Comparison of ENCODE assay signal across 9 cellular contexts in the genomic region with DNA sequence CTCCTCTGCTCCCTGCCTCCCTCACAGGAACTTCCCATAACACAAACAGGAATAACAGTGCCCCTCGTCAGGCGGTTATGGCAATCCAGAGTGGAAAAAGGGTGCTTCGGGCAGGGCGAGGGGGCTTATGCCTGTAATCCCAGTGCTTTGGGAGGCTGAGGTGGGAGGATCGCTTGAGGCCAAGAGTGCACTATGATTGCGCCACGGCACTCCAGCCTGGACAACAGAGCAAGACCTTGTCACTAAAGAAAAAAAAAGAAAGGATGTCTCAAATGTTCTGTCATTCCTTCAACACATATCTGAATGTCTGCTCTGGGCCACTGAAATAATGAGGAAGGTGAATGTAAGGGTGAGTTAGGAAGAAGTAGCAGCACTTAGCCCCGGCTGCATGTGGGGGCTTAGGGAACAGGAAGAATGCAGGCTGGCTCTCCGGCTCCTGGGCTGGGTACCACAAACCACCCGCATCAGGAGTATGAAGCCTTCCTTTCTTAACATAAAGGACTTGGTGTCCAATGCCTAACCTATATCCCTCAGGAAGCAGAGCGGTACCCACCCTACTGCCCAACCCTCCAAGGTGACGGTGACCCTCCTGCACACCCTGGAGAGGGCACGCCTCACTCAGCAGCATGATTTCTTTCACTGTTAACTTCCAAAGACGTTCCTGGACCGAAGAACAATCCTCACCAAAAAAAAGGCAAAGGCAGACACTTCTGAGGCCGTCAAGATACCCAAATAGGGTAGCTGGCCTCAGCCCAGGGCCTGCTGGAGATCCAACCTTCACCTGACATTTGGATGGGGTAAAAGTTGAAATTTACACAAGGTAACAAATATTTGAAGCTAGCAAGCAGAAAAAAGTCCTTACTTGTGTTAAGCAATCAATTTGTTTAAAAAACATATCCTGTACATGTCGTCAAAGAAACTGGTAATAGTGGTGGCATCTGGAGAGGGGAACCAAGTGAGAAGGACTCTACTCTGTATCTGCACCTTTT. TPM values are rescaled to one million over a fixed set of nuclear protein-coding genes. Genes with fewer than 3 reads are reported as not detected.
DNase-seq lines count a peak whose midpoint lies in the region; ATAC-seq, FAIRE-seq and TF ChIP-seq lines count a peak whose summit lies in the region.
"Had no signal": no experiment of that assay in that cellular context is flagged by ENCODE, and none has a peak within 500 bp of the region (broad histone marks: within the 10 kb centered on the region; RNA-seq: fewer than 3 reads in every experiment).

No MANE protein-coding gene starts in this region.

- BruUV-seq in Panc1 (replicated peaks; lab: Mats Ljungman, UMichigan), result TSS peak; percentile 45

- no peak for TF ChIP-seq RAD21 in H1 (IDR thresholded peaks at IDR 0.05 in 1 of 2, conservative IDR thresholded peaks at IDR 0.05 in 1 of 2; ENCODE audit: low read depth in 2 of 2, low read length in 2 of 2)

- H4K91ac ChIP-seq in H1 (replicated peaks; ENCODE audit: insufficient read length, low read length), result no peak overlapping the region

- peaks cover 9% of the 10 kb centered on the region for H3K27me3 Mint-ChIP-seq in CD4-positive, CD25-positive, alpha-beta regulatory T cell

- H2BK12ac ChIP-seq in H1 (ENCODE audit: low read depth, low read length), result peak overlapping the region; percentile 94; the same call in 1 of the 2 replicates

- TF ChIP-seq POLR2A in H1 (IDR thresholded peaks at IDR 0.05; ENCODE audit: control extremely low read depth in 1 of 2, low read depth in 2 of 2, low read length in 2 of 2), result no peak

- H3K56ac ChIP-seq in H1 (replicated peaks; ENCODE audit: insufficient read length, low read depth, low read length), result no peak overlapping the region

- no peak overlapping the region for H2AFZ ChIP-seq in H1 (ENCODE audit: low read length)
- H2AFZ ChIP-seq in parathyroid adenoma, result no peak overlapping the region

- no peak for DNase-seq in CD4-positive, CD25-positive, alpha-beta regulatory T cell
- no peak for DNase-seq in Panc1 (ENCODE audit: low read depth, low spot score)
- no peak for DNase-seq in H1 (ENCODE audit: low read depth in 1 of 2, low spot score in 2 of 2)
- no peak for DNase-seq in NCI-H510A (lab: John Stamatoyannopoulos, UW)
- DNase-seq in cerebellum (ENCODE audit: low spot score), result no peak
- no peak for DNase-seq in DMS153 treated with DMSO at 0.1 percent for 48 hours (lab: John Stamatoyannopoulos, UW; ENCODE audit: unreplicated experiment)
- DNase-seq: NCI-H2081 had no signal

- no peak overlapping the region for H4K5ac ChIP-seq in H1 (ENCODE audit: insufficient read length, low read depth, low read length)

- no peak overlapping the region for H3K4ac ChIP-seq in H1 (replicated peaks; ENCODE audit: insufficient read length, low read depth, low read length)

- POLR2A ChIA-PET in Panc1 (lab: Charles Lee), result interaction anchor here (0.7 kb wide), 1 partner anchor 50 kb away, joined by 5 read pairs; no protein-coding TSS in a partner anchor
- POLR2A ChIA-PET in H1 (lab: Charles Lee; ENCODE audit: partially characterized antibody), result interaction anchor here (0.6 to 1.6 kb wide), 3 partner anchors 19 to 782 kb away, joined by 3 read pairs; no protein-coding TSS in a partner anchor

- H3K23me2 ChIP-seq in H1 (ENCODE audit: low read depth, low read length), result peaks cover 21% of the 10 kb centered on the region; the same call in 1 of the 2 replicates

- CTCF ChIA-PET in Panc1 (lab: Charles Lee), result no interaction called here
- CTCF ChIA-PET in H1 (lab: Charles Lee; ENCODE audit: partially characterized antibody), result interaction anchor here (1.3 to 2.6 kb wide), 2 partner anchors 40 kb away, joined by 3 to 10 read pairs; no protein-coding TSS in a partner anchor

- peak overlapping the region in 3 of 4 donors; percentile 47 to 94 (median 59) for H3K4me3 Mint-ChIP-seq in CD4-positive, CD25-positive, alpha-beta regulatory T cell

- H3K4me2 ChIP-seq in H1 (ENCODE audit: insufficient read depth in 1 of 2, low read depth in 2 of 2, low read length in 2 of 2) (no peak overlapping the region; a peak in 1 of 4 replicates), parathyroid adenoma (ENCODE audit: low read length) (peak overlapping the region; percentile 44)

- H3K4me1 Mint-ChIP-seq in CD4-positive, CD25-positive, alpha-beta regulatory T cell, result peaks cover 15 to 65% (median 34%) of the 10 kb centered on the region in 4 donors

- H3K36me3 ChIP-seq in CD4-positive, CD25-positive, alpha-beta regulatory T cell (ENCODE audit: control insufficient read depth, insufficient read depth, low read length), result no peaks in the 10 kb centered on the region
- no peaks in the 10 kb centered on the region for H3K36me3 ChIP-seq in Panc1 (ENCODE audit: control insufficient read depth, insufficient read depth, low read length)
- H3K36me3 ChIP-seq in H1 (ENCODE audit: control insufficient read depth in 2 of 4, insufficient read depth in 4 of 4, low read length in 3 of 4), result no peaks in the 10 kb centered on the region
- H3K36me3 ChIP-seq in parathyroid adenoma (ENCODE audit: control insufficient read depth, insufficient read depth, low read length), result no peaks in the 10 kb centered on the region

- no peak overlapping the region for H2BK5ac ChIP-seq in H1 (ENCODE audit: low read depth, low read length)

- no peaks in the 10 kb centered on the region for H3K9me3 ChIP-seq in CD4-positive, CD25-positive, alpha-beta regulatory T cell (ENCODE audit: control insufficient read depth in 2 of 2, low read length in 2 of 2)
- H3K9me3 ChIP-seq in Panc1 (ENCODE audit: control insufficient read depth, insufficient read depth, low read depth, low read length), result no peaks in the 10 kb centered on the region
- no peaks in the 10 kb centered on the region for H3K9me3 ChIP-seq in H1 (ENCODE audit: insufficient read depth in 2 of 2, low read depth in 1 of 2, low read length in 1 of 2)
- H3K9me3 ChIP-seq in parathyroid adenoma (ENCODE audit: control insufficient read depth, low read length), result no peaks in the 10 kb centered on the region

- H4K8ac ChIP-seq in H1 (ENCODE audit: extremely low read depth, insufficient read depth, low read length), result no peak overlapping the region; the same call in 1 of the 2 replicates

- peak overlapping the region; percentile 77 for H3K27ac ChIP-seq in CD4-positive, CD25-positive, alpha-beta regulatory T cell (ENCODE audit: insufficient read depth, low read length, poor library complexity, severe bottlenecking)
- peak overlapping the region; percentile 98 for H3K27ac ChIP-seq in Panc1 (ENCODE audit: low read length)
- no peak overlapping the region for H3K27ac ChIP-seq in H1 (ENCODE audit: low read depth, low read length)
- H3K27ac ChIP-seq in parathyroid adenoma, result peak overlapping the region; percentile 97

- no peak for TF ChIP-seq CTCF in Panc1 (IDR thresholded peaks at IDR 0.05)
- TF ChIP-seq CTCF in H1 (IDR thresholded peaks at IDR 0.05; ENCODE audit: control extremely low read depth in 1 of 3, insufficient read depth in 1 of 3, low read depth in 1 of 3, low read length in 3 of 3), result no peak
- no peak for TF ChIP-seq CTCF in parathyroid adenoma (IDR thresholded peaks at IDR 0.05)

- no peak for FAIRE-seq in H1 (lab: Jason Lieb, UNC)

- H3K79me2 ChIP-seq in H1 (ENCODE audit: control insufficient read depth in 1 of 2, insufficient read depth in 2 of 2, low read length in 2 of 2) (no peaks in the 10 kb centered on the region), parathyroid adenoma (peaks cover 29% of the 10 kb centered on the region)

- H3K4me1 ChIP-seq in CD4-positive, CD25-positive, alpha-beta regulatory T cell (ENCODE audit: control insufficient read depth, insufficient read depth, low read length, poor library complexity, severe bottlenecking), result peaks cover 58% of the 10 kb centered on the region
- H3K4me1 ChIP-seq in Panc1 (ENCODE audit: control insufficient read depth, insufficient read depth, low read length) (peaks cover 31% of the 10 kb centered on the region), H1 (replicated peaks in 1 of 4; ENCODE audit: control insufficient read depth in 3 of 4, insufficient read depth in 4 of 4, low read length in 3 of 4) (peaks cover 0 to 9% (median 5%) of the 10 kb centered on the region in 4 experiments; a peak in 5 of 7 replicates), parathyroid adenoma (peaks cover 30% of the 10 kb centered on the region)

- peak overlapping the region; percentile 59 to 92 (median 89) for H3K27ac Mint-ChIP-seq in CD4-positive, CD25-positive, alpha-beta regulatory T cell

- no peak for ATAC-seq in CD4-positive, CD25-positive, alpha-beta regulatory T cell (ENCODE audit: low read depth in 2 of 2)
- ATAC-seq in Panc1, result no peak
- ATAC-seq in HG02588 (IDR thresholded peaks at IDR 0.05; ENCODE audit: unreplicated experiment), result no peak

- WGBS in H1 (ENCODE audit: extremely low coverage in 1 of 2, insufficient coverage in 1 of 2, insufficient read length in 1 of 2, insufficient replicate concordance in 2 of 2, low coverage in 1 of 2, low lambda C conversion rate in 2 of 2, missing lambda C conversion rate in 1 of 2), 2 experiments, result 86% methylated on average over 17 of the region's 17 CpGs; no CpG with 5 or more reads in 1 of the 2 experiments

- H3K9ac ChIP-seq in H1 (replicated peaks in 1 of 4; ENCODE audit: extremely low read depth in 1 of 4, low read depth in 3 of 4, low read length in 3 of 4) (no peak overlapping the region), parathyroid adenoma (no peak overlapping the region)

- no peak overlapping the region for H3K23ac ChIP-seq in H1 (ENCODE audit: insufficient read length)

- TF ChIP-seq EP300 in H1 (IDR thresholded peaks at IDR 0.05; ENCODE audit: borderline replicate concordance in 1 of 2, low read depth in 2 of 2, low read length in 2 of 2), result no peak

- peak overlapping the region; percentile 56; the same call in 1 of the 2 replicates for H2AK5ac ChIP-seq in H1 (ENCODE audit: low read depth, low read length)

- no peaks in the 10 kb centered on the region for H3K79me1 ChIP-seq in H1 (ENCODE audit: low read depth, low read length)

- peak overlapping the region; percentile 84 for H3K4me3 ChIP-seq in CD4-positive, CD25-positive, alpha-beta regulatory T cell (ENCODE audit: low read depth, low read length)
- no peak overlapping the region; a peak in 1 of 4 replicates for H3K4me3 ChIP-seq in Panc1 (ENCODE audit: low read depth in 2 of 2, low read length in 2 of 2)
- no peak overlapping the region for H3K4me3 ChIP-seq in H1 (ENCODE audit: extremely low read depth in 1 of 4, insufficient read depth in 2 of 4, low read depth in 3 of 4, low read length in 4 of 4)
- no peak overlapping the region for H3K4me3 ChIP-seq in parathyroid adenoma (ENCODE audit: low read depth, low read length)

- H2BK15ac ChIP-seq in H1 (ENCODE audit: low read length), result peak overlapping the region; percentile 46; the same call in 1 of the 2 replicates

- no peak overlapping the region for H3K18ac ChIP-seq in H1 (ENCODE audit: extremely low read depth, low read length)

- H2BK20ac ChIP-seq in H1 (ENCODE audit: low read length), result no peak overlapping the region

- in situ Hi-C loops in Panc1 (cut with HindIII; ENCODE audit: low pct_unique_long_range_greater_than_20kb, low sequenced_read_pairs), result no loop called here

- H2BK120ac ChIP-seq in H1 (replicated peaks; ENCODE audit: low read depth, low read length), result no peak overlapping the region

- intact Hi-C loops in Panc1 (cut with micrococcal nuclease; ENCODE audit: unreplicated experiment), result no loop called here

- H3K36me3 Mint-ChIP-seq in CD4-positive, CD25-positive, alpha-beta regulatory T cell, result no peaks in the 10 kb centered on the region

- H3K9me3 Mint-ChIP-seq in CD4-positive, CD25-positive, alpha-beta regulatory T cell, result no peaks in the 10 kb centered on the region

- no peak overlapping the region for H3K14ac ChIP-seq in H1 (ENCODE audit: insufficient read length)

- H3K27me3 ChIP-seq in CD4-positive, CD25-positive, alpha-beta regulatory T cell (ENCODE audit: control insufficient read depth, insufficient read depth, low read length), result no peaks in the 10 kb centered on the region
- H3K27me3 ChIP-seq in Panc1 (ENCODE audit: control insufficient read depth, insufficient read depth, low read length), result no peaks in the 10 kb centered on the region
- peaks cover 12 to 36% (median 27%) of the 10 kb centered on the region in 4 experiments for H3K27me3 ChIP-seq in H1 (replicated peaks in 1 of 4; ENCODE audit: control insufficient read depth in 3 of 4, extremely low read depth in 1 of 4, insufficient read depth in 3 of 4, low read length in 3 of 4)
- H3K27me3 ChIP-seq in parathyroid adenoma (ENCODE audit: control insufficient read depth, insufficient read depth, low read length), result no peaks in the 10 kb centered on the region

- peaks cover 2 to 5% of the 10 kb centered on the region in 2 experiments for H4K20me1 ChIP-seq in H1 (replicated peaks in 1 of 2; ENCODE audit: control insufficient read depth in 1 of 2, insufficient read depth in 2 of 2, low read length in 2 of 2)

RNA-seq across cellular contexts. Expression of a gene that starts 3.8 kb away (rescaled TPM):
- total RNA-seq in CD4-positive, CD25-positive, alpha-beta regulatory T cell, result 16.7 TPM
- 1 to 10 TPM in 3 of 4 donors, under 1 TPM in 1; 0.32 to 4.5 (median 3.1) TPM for polyA plus RNA-seq in CD4-positive, CD25-positive, alpha-beta regulatory T cell
- total RNA-seq in Panc1 (2021; ENCODE audit: unreplicated experiment) (153 TPM), cerebellum (10.2 TPM)
- polyA plus RNA-seq in Panc1 (2012; ENCODE audit: insufficient read length), result 119 TPM
- total RNA-seq in H1 (2021; fragmentation: NEBNext Ultra II Directional; extraction: Animal tissue kit (Norgen Biotek cat#: 25700)), result 9.6 and 12.2 TPM in 2 replicates
- polyA plus RNA-seq in H1 (2011; rRNA removed), result 2.9 and 3.8 TPM in 2 replicates
- polyA plus RNA-seq in H1 (2011; cell fraction: cytosol; rRNA removed), result 3.0 TPM
- 5.9 TPM for polyA plus RNA-seq in H1 (2011; cell fraction: nucleus; rRNA removed)
- polyA plus RNA-seq in H1 (2012, experiment 1 of 2), result 5.4 to 7.2 TPM (median 6.1 TPM) in 4 replicates
- 2.6 TPM for polyA plus RNA-seq in H1 (2012, experiment 2 of 2)
- 9.5 TPM for polyA plus RNA-seq in H1 (2013, experiment 1 of 2)
- polyA plus RNA-seq in H1 (2013, experiment 2 of 2), result 10.8 TPM
- polyA minus RNA-seq in H1 (2011; rRNA and poly(A)+ RNA removed), result 9.7 and 10.9 TPM in 2 replicates
- polyA minus RNA-seq in H1 (2011; cell fraction: cytosol; rRNA and poly(A)+ RNA removed), result 5.1 TPM
- 6.4 TPM for polyA minus RNA-seq in H1 (2011; cell fraction: nucleus; rRNA and poly(A)+ RNA removed)
